1 cellular context compared by ENCODE assay signal in the genomic region with DNA sequence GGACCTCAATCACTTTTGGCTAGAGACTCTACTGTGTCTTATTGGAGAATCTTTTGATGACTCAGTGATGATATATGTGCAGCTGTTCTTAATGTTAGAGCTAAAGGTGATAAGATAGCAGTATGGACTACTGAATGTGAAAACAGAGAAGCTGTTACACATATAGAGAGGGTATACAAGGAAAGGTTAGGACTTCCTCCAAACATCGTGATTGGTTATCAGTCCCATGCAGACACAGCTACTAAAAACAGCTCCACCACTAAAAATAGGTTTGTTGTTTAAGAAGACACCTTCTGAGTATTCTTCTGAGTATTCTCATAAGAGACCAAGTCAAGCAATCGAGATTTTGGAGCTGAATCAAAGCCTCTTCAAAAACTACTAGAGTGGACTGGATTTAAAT.
A peak's percentile ranks its signal among the peaks of the same experiment; 100 is the strongest.
TF ChIP-seq lines count a peak whose summit lies in the region.

No MANE protein-coding gene starts in this region.

TF ChIP-seq in K562, 482 proteins besides CTCF, POLR2A, EP300 and RAD21 (continues in another document):
- TF ChIP-seq, protein P1, sequence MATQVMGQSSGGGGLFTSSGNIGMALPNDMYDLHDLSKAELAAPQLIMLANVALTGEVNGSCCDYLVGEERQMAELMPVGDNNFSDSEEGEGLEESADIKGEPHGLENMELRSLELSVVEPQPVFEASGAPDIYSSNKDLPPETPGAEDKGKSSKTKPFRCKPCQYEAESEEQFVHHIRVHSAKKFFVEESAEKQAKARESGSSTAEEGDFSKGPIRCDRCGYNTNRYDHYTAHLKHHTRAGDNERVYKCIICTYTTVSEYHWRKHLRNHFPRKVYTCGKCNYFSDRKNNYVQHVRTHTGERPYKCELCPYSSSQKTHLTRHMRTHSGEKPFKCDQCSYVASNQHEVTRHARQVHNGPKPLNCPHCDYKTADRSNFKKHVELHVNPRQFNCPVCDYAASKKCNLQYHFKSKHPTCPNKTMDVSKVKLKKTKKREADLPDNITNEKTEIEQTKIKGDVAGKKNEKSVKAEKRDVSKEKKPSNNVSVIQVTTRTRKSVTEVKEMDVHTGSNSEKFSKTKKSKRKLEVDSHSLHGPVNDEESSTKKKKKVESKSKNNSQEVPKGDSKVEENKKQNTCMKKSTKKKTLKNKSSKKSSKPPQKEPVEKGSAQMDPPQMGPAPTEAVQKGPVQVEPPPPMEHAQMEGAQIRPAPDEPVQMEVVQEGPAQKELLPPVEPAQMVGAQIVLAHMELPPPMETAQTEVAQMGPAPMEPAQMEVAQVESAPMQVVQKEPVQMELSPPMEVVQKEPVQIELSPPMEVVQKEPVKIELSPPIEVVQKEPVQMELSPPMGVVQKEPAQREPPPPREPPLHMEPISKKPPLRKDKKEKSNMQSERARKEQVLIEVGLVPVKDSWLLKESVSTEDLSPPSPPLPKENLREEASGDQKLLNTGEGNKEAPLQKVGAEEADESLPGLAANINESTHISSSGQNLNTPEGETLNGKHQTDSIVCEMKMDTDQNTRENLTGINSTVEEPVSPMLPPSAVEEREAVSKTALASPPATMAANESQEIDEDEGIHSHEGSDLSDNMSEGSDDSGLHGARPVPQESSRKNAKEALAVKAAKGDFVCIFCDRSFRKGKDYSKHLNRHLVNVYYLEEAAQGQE (CRISPR knock-in tag; IDR thresholded peaks at IDR 0.05; ENCODE audit: low read depth): no peak
- TF ChIP-seq ZSCAN29 (IDR thresholded peaks at IDR 0.05) (no peak), TAL1 (IDR thresholded peaks at IDR 0.05) (peak; percentile 68), GATA2 (CRISPR knock-in tag; IDR thresholded peaks at IDR 0.05) (no peak), NBN (IDR thresholded peaks at IDR 0.05; ENCODE audit: low read depth) (no peak), GATAD2B (IDR thresholded peaks at IDR 0.05; ENCODE audit: borderline replicate concordance) (0 out of 2 replicates have a peak, but pooled peaks have one; percentile 23), HDAC1 (IDR thresholded peaks at IDR 0.05) (peak in 1 of 2 experiments; percentile 59; a peak in 1 of 4 replicates), FOXM1 (IDR thresholded peaks at IDR 0.05; ENCODE audit: low read depth) (no peak), FOXM1 (CRISPR knock-in tag; IDR thresholded peaks at IDR 0.05; ENCODE audit: low read depth) (no peak), NFIC (IDR thresholded peaks at IDR 0.05) (peak; percentile 20; the same call in 1 of the 2 replicates), MAFK (IDR thresholded peaks at IDR 0.05; ENCODE audit: low read length) (no peak), ARID1B (IDR thresholded peaks at IDR 0.05) (peak; percentile 87), TOE1 (IDR thresholded peaks at IDR 0.05; ENCODE audit: borderline replicate concordance) (no peak), TOE1 (CRISPR knock-in tag; IDR thresholded peaks at IDR 0.05; ENCODE audit: borderline replicate concordance, low read depth) (no peak), KDM1A (IDR thresholded peaks at IDR 0.05) (peak; percentile 78 to 90; a peak in 2 of 4 replicates), NCOR1 (IDR thresholded peaks at IDR 0.05) (peak; percentile 75), CXXC5 (CRISPR knock-in tag; IDR thresholded peaks at IDR 0.05) (peak; percentile 24; the same call in 1 of the 2 replicates), HCFC1 (IDR thresholded peaks at IDR 0.05; ENCODE audit: low read depth, low read length) (no peak), GATAD2A (IDR thresholded peaks at IDR 0.05) (no peak), POLR3G (IDR thresholded peaks at IDR 0.05; ENCODE audit: extremely low read depth, insufficient read length, insufficient replicate concordance) (no peak), TCF3 (CRISPR knock-in tag; IDR thresholded peaks at IDR 0.05) (peak; percentile 89), NCOA6 (IDR thresholded peaks at IDR 0.05) (no peak), CTBP1 (IDR thresholded peaks at IDR 0.05; ENCODE audit: borderline replicate concordance) (peak; percentile 53; the same call in 1 of the 2 replicates), GABPA (tag; conservative IDR thresholded peaks at IDR 0.05; ENCODE audit: low read depth) (no peak), SMAD2 (IDR thresholded peaks at IDR 0.05; ENCODE audit: low read depth, low read length) (no peak), RUNX1 (IDR thresholded peaks at IDR 0.05; ENCODE audit: low read depth) (no peak)
- TF ChIP-seq, protein P2, sequence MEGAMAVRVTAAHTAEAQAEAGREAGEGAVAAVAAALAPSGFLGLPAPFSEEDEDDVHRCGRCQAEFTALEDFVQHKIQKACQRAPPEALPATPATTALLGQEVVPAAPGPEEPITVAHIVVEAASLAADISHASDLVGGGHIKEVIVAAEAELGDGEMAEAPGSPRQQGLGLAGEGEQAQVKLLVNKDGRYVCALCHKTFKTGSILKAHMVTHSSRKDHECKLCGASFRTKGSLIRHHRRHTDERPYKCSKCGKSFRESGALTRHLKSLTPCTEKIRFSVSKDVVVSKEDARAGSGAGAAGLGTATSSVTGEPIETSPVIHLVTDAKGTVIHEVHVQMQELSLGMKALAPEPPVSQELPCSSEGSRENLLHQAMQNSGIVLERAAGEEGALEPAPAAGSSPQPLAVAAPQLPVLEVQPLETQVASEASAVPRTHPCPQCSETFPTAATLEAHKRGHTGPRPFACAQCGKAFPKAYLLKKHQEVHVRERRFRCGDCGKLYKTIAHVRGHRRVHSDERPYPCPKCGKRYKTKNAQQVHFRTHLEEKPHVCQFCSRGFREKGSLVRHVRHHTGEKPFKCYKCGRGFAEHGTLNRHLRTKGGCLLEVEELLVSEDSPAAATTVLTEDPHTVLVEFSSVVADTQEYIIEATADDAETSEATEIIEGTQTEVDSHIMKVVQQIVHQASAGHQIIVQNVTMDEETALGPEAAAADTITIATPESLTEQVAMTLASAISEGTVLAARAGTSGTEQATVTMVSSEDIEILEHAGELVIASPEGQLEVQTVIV (CRISPR knock-in tag; IDR thresholded peaks at IDR 0.05; ENCODE audit: borderline replicate concordance): no peak
- TF ChIP-seq, protein P3, sequence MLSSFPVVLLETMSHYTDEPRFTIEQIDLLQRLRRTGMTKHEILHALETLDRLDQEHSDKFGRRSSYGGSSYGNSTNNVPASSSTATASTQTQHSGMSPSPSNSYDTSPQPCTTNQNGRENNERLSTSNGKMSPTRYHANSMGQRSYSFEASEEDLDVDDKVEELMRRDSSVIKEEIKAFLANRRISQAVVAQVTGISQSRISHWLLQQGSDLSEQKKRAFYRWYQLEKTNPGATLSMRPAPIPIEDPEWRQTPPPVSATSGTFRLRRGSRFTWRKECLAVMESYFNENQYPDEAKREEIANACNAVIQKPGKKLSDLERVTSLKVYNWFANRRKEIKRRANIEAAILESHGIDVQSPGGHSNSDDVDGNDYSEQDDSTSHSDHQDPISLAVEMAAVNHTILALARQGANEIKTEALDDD (IDR thresholded peaks at IDR 0.05): peak; percentile 30; the same call in 1 of the 2 replicates
- TF ChIP-seq, protein P4, sequence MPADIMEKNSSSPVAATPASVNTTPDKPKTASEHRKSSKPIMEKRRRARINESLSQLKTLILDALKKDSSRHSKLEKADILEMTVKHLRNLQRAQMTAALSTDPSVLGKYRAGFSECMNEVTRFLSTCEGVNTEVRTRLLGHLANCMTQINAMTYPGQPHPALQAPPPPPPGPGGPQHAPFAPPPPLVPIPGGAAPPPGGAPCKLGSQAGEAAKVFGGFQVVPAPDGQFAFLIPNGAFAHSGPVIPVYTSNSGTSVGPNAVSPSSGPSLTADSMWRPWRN (IDR thresholded peaks at IDR 0.05; ENCODE audit: low read depth): 0 out of 2 replicates have a peak, but pooled peaks have one; percentile 24
- TF ChIP-seq, protein P5, sequence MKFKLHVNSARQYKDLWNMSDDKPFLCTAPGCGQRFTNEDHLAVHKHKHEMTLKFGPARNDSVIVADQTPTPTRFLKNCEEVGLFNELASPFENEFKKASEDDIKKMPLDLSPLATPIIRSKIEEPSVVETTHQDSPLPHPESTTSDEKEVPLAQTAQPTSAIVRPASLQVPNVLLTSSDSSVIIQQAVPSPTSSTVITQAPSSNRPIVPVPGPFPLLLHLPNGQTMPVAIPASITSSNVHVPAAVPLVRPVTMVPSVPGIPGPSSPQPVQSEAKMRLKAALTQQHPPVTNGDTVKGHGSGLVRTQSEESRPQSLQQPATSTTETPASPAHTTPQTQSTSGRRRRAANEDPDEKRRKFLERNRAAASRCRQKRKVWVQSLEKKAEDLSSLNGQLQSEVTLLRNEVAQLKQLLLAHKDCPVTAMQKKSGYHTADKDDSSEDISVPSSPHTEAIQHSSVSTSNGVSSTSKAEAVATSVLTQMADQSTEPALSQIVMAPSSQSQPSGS (CRISPR knock-in tag; IDR thresholded peaks at IDR 0.05): no peak
- TF ChIP-seq, protein P6, sequence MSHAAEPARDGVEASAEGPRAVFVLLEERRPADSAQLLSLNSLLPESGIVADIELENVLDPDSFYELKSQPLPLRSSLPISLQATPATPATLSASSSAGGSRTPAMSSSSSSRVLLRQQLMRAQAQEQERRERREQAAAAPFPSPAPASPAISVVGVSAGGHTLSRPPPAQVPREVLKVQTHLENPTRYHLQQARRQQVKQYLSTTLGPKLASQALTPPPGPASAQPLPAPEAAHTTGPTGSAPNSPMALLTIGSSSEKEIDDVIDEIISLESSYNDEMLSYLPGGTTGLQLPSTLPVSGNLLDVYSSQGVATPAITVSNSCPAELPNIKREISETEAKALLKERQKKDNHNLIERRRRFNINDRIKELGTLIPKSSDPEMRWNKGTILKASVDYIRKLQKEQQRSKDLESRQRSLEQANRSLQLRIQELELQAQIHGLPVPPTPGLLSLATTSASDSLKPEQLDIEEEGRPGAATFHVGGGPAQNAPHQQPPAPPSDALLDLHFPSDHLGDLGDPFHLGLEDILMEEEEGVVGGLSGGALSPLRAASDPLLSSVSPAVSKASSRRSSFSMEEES (CRISPR knock-in tag; IDR thresholded peaks at IDR 0.05): no peak
- TF ChIP-seq, protein P7, sequence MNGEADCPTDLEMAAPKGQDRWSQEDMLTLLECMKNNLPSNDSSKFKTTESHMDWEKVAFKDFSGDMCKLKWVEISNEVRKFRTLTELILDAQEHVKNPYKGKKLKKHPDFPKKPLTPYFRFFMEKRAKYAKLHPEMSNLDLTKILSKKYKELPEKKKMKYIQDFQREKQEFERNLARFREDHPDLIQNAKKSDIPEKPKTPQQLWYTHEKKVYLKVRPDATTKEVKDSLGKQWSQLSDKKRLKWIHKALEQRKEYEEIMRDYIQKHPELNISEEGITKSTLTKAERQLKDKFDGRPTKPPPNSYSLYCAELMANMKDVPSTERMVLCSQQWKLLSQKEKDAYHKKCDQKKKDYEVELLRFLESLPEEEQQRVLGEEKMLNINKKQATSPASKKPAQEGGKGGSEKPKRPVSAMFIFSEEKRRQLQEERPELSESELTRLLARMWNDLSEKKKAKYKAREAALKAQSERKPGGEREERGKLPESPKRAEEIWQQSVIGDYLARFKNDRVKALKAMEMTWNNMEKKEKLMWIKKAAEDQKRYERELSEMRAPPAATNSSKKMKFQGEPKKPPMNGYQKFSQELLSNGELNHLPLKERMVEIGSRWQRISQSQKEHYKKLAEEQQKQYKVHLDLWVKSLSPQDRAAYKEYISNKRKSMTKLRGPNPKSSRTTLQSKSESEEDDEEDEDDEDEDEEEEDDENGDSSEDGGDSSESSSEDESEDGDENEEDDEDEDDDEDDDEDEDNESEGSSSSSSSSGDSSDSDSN (IDR thresholded peaks at IDR 0.05; ENCODE audit: borderline replicate concordance in 1 of 2, low read depth in 2 of 2, low read length in 2 of 2): no peak
- TF ChIP-seq, protein P8, sequence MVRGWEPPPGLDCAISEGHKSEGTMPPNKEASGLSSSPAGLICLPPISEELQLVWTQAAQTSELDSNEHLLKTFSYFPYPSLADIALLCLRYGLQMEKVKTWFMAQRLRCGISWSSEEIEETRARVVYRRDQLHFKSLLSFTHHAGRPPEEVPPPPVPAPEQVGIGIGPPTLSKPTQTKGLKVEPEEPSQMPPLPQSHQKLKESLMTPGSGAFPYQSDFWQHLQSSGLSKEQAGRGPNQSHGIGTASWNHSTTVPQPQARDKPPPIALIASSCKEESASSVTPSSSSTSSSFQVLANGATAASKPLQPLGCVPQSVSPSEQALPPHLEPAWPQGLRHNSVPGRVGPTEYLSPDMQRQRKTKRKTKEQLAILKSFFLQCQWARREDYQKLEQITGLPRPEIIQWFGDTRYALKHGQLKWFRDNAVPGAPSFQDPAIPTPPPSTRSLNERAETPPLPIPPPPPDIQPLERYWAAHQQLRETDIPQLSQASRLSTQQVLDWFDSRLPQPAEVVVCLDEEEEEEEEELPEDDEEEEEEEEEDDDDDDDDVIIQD (CRISPR knock-in tag; IDR thresholded peaks at IDR 0.05): no peak
- TF ChIP-seq, protein P9, sequence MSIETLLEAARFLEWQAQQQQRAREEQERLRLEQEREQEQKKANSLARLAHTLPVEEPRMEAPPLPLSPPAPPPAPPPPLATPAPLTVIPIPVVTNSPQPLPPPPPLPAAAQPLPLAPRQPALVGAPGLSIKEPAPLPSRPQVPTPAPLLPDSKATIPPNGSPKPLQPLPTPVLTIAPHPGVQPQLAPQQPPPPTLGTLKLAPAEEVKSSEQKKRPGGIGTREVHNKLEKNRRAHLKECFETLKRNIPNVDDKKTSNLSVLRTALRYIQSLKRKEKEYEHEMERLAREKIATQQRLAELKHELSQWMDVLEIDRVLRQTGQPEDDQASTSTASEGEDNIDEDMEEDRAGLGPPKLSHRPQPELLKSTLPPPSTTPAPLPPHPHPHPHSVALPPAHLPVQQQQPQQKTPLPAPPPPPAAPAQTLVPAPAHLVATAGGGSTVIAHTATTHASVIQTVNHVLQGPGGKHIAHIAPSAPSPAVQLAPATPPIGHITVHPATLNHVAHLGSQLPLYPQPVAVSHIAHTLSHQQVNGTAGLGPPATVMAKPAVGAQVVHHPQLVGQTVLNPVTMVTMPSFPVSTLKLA (conservative IDR thresholded peaks at IDR 0.05): peak in 1 of 2 experiments; percentile 28; a peak in 1 of 4 replicates
- TF ChIP-seq, protein P10, sequence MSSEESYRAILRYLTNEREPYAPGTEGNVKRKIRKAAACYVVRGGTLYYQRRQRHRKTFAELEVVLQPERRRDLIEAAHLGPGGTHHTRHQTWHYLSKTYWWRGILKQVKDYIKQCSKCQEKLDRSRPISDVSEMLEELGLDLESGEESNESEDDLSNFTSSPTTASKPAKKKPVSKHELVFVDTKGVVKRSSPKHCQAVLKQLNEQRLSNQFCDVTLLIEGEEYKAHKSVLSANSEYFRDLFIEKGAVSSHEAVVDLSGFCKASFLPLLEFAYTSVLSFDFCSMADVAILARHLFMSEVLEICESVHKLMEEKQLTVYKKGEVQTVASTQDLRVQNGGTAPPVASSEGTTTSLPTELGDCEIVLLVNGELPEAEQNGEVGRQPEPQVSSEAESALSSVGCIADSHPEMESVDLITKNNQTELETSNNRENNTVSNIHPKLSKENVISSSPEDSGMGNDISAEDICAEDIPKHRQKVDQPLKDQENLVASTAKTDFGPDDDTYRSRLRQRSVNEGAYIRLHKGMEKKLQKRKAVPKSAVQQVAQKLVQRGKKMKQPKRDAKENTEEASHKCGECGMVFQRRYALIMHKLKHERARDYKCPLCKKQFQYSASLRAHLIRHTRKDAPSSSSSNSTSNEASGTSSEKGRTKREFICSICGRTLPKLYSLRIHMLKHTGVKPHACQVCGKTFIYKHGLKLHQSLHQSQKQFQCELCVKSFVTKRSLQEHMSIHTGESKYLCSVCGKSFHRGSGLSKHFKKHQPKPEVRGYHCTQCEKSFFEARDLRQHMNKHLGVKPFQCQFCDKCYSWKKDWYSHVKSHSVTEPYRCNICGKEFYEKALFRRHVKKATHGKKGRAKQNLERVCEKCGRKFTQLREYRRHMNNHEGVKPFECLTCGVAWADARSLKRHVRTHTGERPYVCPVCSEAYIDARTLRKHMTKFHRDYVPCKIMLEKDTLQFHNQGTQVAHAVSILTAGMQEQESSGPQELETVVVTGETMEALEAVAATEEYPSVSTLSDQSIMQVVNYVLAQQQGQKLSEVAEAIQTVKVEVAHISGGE (CRISPR knock-in tag; IDR thresholded peaks at IDR 0.05): no peak
